In the genomic region with DNA sequence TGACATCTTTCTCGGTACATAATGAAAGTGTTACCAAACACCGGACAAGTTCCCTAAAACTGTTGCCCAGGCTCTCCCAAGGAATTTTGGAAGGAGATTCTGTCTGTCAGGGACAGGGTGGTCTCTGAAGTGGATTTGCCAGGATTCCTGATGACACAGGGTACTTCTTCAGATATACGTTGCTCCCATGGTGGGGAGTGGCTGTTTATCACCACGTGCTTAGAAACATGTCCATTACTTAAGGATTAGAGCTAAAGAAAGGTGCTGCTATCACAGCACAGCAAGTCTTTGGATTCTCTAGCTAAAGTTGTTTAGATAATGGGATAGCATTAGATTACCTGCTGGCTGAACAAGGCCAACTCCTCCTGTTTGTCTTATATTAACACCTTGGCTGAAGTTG, we compare ENCODE assay signal across 8 cellular contexts. TPM values are rescaled to one million over a fixed set of nuclear protein-coding genes. Genes with fewer than 3 reads are reported as not detected.
"Had no signal": no experiment of that assay in that cellular context is flagged by ENCODE, and none has a peak within 500 bp of the region (broad histone marks: within the 10 kb centered on the region; RNA-seq: fewer than 3 reads in every experiment).

No MANE protein-coding gene starts in this region.

- H3K9me3 Mint-ChIP-seq: GM23338, H9, IgD-negative memory B cell had no signal

- H3K4me3 Mint-ChIP-seq: GM23338, H9 had no signal

- H3K27ac Mint-ChIP-seq: GM23338, H9, IgD-negative memory B cell had no signal

- ATAC-seq: GM23338 had no signal

- DNase-seq: H9, HCEC 1CT had no signal

- FAIRE-seq: H1, H54, HepG2 had no signal

- H3K4me2 ChIP-seq: GM23338 had no signal

- H3K4me3 ChIP-seq: GM23338 had no signal

- H2AFZ ChIP-seq: GM23338 had no signal

- H3K4me1 Mint-ChIP-seq: GM23338 had no signal

RNA-seq across cellular contexts. Expression of a gene that starts 6.3 kb away (rescaled TPM):
- total RNA-seq: GM23338, H1, H9, HepG2, HT-29 had no signal
- polyA plus RNA-seq: GM23338, H1, HepG2, IgD-negative memory B cell had no signal

RNA-seq across cellular contexts. Expression of a gene that starts 30.2 kb away (rescaled TPM):
- total RNA-seq: GM23338, H1, H9, HepG2, HT-29 had no signal
- polyA plus RNA-seq: GM23338, H1, HepG2, IgD-negative memory B cell had no signal

RNA-seq across cellular contexts. Expression of a gene that starts 38.1 kb away (rescaled TPM):
- total RNA-seq: GM23338, H1, H9, HepG2, HT-29 had no signal
- polyA plus RNA-seq: HepG2, IgD-negative memory B cell had no signal

RNA-seq across cellular contexts. Expression of a gene that starts 39.5 kb away (rescaled TPM):
- total RNA-seq: HepG2 had no signal
